1 cellular context compared by ENCODE assay signal in the genomic region with DNA sequence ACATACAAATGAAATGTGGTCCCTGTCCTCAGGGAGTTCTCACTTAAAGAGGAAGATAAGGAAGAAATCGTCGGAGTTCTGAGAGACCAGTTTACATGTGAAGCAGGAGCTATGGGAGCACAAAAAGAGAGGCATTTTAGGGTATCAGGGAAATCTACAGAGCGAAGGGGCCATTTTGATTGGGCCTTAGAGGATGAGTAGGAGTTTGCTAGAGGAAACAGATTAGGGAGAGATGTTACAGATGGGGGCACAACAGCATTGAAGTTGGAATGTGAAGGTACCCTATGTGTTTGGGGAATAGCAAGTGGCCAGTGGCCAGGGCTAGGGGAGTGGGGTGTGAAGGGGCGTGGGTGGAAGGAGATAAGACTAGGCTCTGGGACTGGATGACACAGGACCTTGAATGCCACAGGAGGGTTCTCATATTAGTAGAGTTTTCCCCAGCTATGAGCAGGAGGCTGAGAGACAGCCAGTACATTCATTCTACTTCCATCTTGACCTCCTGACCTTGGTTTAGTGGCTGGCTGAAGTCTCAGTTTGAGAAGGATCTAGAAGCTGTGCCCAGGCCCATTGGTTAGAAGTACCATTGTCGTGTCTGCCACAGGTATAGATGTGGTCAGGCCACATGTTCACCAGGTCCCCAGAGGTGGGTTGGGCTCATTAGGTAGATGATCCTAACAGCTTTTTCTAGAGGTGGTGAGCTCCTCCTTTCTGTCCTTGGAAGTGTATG.
TF ChIP-seq lines count a peak whose summit lies in the region.

No MANE protein-coding gene starts in this region.

TF ChIP-seq in H1, 55 proteins besides CTCF, POLR2A, EP300 and RAD21:
- TF ChIP-seq BRCA1 (IDR thresholded peaks at IDR 0.05; ENCODE audit: low read depth, low read length) (no peak), SUZ12 (IDR thresholded peaks at IDR 0.05; ENCODE audit: low read length) (no peak), NANOG (IDR thresholded peaks at IDR 0.05; ENCODE audit: insufficient read depth, low read depth, low read length, poor library complexity, severe bottlenecking) (no peak), TAF1 (IDR thresholded peaks at IDR 0.05; ENCODE audit: low read depth, low read length) (no peak), YY1 (IDR thresholded peaks at IDR 0.05; ENCODE audit: low read depth, low read length) (no peak), CHD2 (IDR thresholded peaks at IDR 0.05; ENCODE audit: low read length) (no peak), GABPA (IDR thresholded peaks at IDR 0.05; ENCODE audit: borderline replicate concordance, insufficient read depth, low read length) (no peak), RXRA (IDR thresholded peaks at IDR 0.05; ENCODE audit: insufficient read depth, low read depth, low read length) (no peak), RNF2 (IDR thresholded peaks at IDR 0.05; ENCODE audit: borderline replicate concordance, low read depth, low read length, missing control alignments, poor library complexity, severe bottlenecking) (no peak), KDM1A (IDR thresholded peaks at IDR 0.05; ENCODE audit: borderline replicate concordance, low read length) (no peak)
- TF ChIP-seq, protein P1, sequence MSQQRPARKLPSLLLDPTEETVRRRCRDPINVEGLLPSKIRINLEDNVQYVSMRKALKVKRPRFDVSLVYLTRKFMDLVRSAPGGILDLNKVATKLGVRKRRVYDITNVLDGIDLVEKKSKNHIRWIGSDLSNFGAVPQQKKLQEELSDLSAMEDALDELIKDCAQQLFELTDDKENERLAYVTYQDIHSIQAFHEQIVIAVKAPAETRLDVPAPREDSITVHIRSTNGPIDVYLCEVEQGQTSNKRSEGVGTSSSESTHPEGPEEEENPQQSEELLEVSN (IDR thresholded peaks at IDR 0.05) = no peak
